In genomic region chr2:134299334-134299733, GRCh38 we compare ENCODE assay signal across 25 cellular contexts.
"Had no signal": no experiment of that assay in that cellular context is flagged by ENCODE, and none has a peak within 500 bp of the region (broad histone marks: within the 10 kb centered on the region; RNA-seq: fewer than 3 reads in every experiment).

No MANE protein-coding gene starts in this region.

- H2AFZ ChIP-seq: parathyroid adenoma had no signal

- H3K4me3 Mint-ChIP-seq: natural killer cell, neural crest cell, type B pancreatic cell had no signal

- H3K27me3 Mint-ChIP-seq: progenitor cell of endocrine pancreas, type B pancreatic cell had no signal

- H3K27me3 ChIP-seq: esophagus squamous epithelium, heart right ventricle, left lung, right lobe of liver, stomach, tibial artery had no signal

- H3K36me3 ChIP-seq: esophagus squamous epithelium, heart right ventricle, left lung, right lobe of liver, stomach, tibial artery had no signal

- H3K4me3 ChIP-seq: coronary artery, esophagus squamous epithelium, heart right ventricle, left lung, right lobe of liver, stomach, tibial artery had no signal

- H3K9me3 Mint-ChIP-seq: natural killer cell, neural crest cell, type B pancreatic cell had no signal

- H3K9me3 ChIP-seq: esophagus squamous epithelium, heart right ventricle, left lung, right lobe of liver, stomach, tibial artery had no signal

- ATAC-seq: heart right ventricle, left cardiac atrium, left lung, natural killer cell, right lobe of liver had no signal

- H3K9ac ChIP-seq: parathyroid adenoma had no signal

- H3K27ac Mint-ChIP-seq: natural killer cell, progenitor cell of endocrine pancreas, type B pancreatic cell had no signal

- DNase-seq: dermis blood vessel endothelial cell; effector memory CD4-positive, alpha-beta T cell; erythroblast; esophagus squamous epithelium; foreskin melanocyte; glutamatergic neuron; heart right ventricle; hippocampal formation; left cardiac atrium; left lung; mammary epithelial cell; natural killer cell; right lobe of liver; small intestine; stimulated activated CD4-positive, alpha-beta T cell treated with anti-CD3 and anti-CD28 coated beads, Interleukin-15, amount 100 ng/mL, for 24 hours; stimulated activated CD4-positive, alpha-beta T cell treated with anti-CD3 and anti-CD28 coated beads, Interleukin-2, amount 100 ng/mL, for 48 hours; stimulated activated naive CD4-positive, alpha-beta T cell treated with Interleukin-2 at 50 U/mL for 16 hours; stomach; tibial artery had no signal

- H3K79me2 ChIP-seq: parathyroid adenoma had no signal

- FAIRE-seq: islet of Langerhans, small intestine had no signal

- H3K36me3 Mint-ChIP-seq: natural killer cell, type B pancreatic cell had no signal

- H3K27ac ChIP-seq: coronary artery, esophagus squamous epithelium, left lung, parathyroid adenoma, right lobe of liver, tibial artery had no signal
